ENCODE assay signal across 31 cellular contexts in the genomic region with DNA sequence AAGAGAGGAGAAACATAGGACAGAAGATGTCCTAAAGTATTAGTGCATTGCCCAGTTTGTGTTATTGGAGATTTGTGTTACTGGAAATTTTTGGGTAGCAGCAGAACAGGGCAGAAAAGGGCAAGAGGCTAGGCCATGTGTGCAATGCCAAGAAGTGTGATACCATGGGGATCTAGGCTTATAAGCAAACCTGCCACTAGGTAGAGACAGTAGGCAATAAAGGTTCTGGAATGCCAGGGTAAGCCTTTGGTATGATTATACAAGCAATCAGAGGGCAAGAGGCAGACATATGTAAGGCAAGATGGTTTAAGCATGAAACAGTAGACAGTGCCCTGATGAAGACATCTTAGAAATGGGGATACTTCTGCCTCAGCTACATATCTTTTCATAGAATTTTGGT. TPM values are rescaled to one million over a fixed set of nuclear protein-coding genes. Genes with fewer than 3 reads are reported as not detected.
A peak's percentile ranks its signal among the peaks of the same experiment; 100 is the strongest.
DNase-seq lines count a peak whose midpoint lies in the region; ATAC-seq and TF ChIP-seq lines count a peak whose summit lies in the region.
"Had no signal": no experiment of that assay in that cellular context is flagged by ENCODE, and none has a peak within 500 bp of the region (broad histone marks: within the 10 kb centered on the region; RNA-seq: fewer than 3 reads in every experiment).

No MANE protein-coding gene starts in this region.

- peak; percentile 75 for ATAC-seq in Right ventricle myocardium superior (ENCODE audit: poor library complexity)
- no peak for ATAC-seq in left cardiac atrium
- peak; percentile 51 for ATAC-seq in mucosa of descending colon
- ATAC-seq in GM21526 (IDR thresholded peaks at IDR 0.05; ENCODE audit: low FRiP score, unreplicated experiment) = no peak
- ATAC-seq: activated CD4-positive, alpha-beta T cell treated with anti-CD3 and anti-CD28 coated beads for 36 hours; gastroesophageal sphincter had no signal

- H3K27me3 Mint-ChIP-seq in endodermal cell (ENCODE audit: insufficient read depth) = no peaks in the 10 kb centered on the region
- H3K27me3 Mint-ChIP-seq: activated CD4-positive, alpha-beta T cell treated with anti-CD3 and anti-CD28 coated beads for 36 hours; activated T-cell treated with anti-CD3 and anti-CD28 coated beads, Interleukin-2, amount 50 U/mL, for 24 hours; naive B cell had no signal

- peaks cover 10% of the 10 kb centered on the region for H3K4me1 Mint-ChIP-seq in endodermal cell

- H3K27me3 ChIP-seq in Loucy (ENCODE audit: insufficient read depth, low read length, poor library complexity, severe bottlenecking) (no peaks in the 10 kb centered on the region), endodermal cell (ENCODE audit: control insufficient read depth, insufficient read depth, low read length, poor library complexity, severe bottlenecking) (no peaks in the 10 kb centered on the region), WERI-Rb-1 (ENCODE audit: insufficient read depth, low read depth, severe bottlenecking) (no peaks in the 10 kb centered on the region)
- H3K27me3 ChIP-seq: adrenal gland, brain microvascular endothelial cell, esophagus squamous epithelium, gastroesophageal sphincter had no signal

- no peak overlapping the region for H3K27ac Mint-ChIP-seq in endodermal cell
- H3K27ac Mint-ChIP-seq: activated CD4-positive, alpha-beta T cell treated with anti-CD3 and anti-CD28 coated beads for 36 hours; activated T-cell treated with anti-CD3 and anti-CD28 coated beads, Interleukin-2, amount 50 U/mL, for 24 hours; naive B cell had no signal

- DNase-seq in Right ventricle myocardium superior = no peak
- DNase-seq in left cardiac atrium = no peak
- no peak for DNase-seq in endodermal cell
- DNase-seq in mucosa of descending colon = no peak
- DNase-seq in WERI-Rb-1 = no peak
- no peak for DNase-seq in activated gamma-delta T cell (lab: John Stamatoyannopoulos, UW)
- DNase-seq: activated CD4-positive, alpha-beta T cell treated with anti-CD3 and anti-CD28 coated beads for 36 hours; activated T-cell treated with anti-CD3 and anti-CD28 coated beads, Interleukin-2, amount 50 U/mL, for 24 hours; adrenal gland; brain microvascular endothelial cell; Calu3; cortex of kidney; esophagus squamous epithelium; GOT3; kidney; mesenchymal stem cell; naive B cell; NCI-H1092; NCI-H187 treated with DMSO at 0.1 percent for 48 hours; NCI-H226; NCI-H774; SIG-M5; stimulated activated CD4-positive, alpha-beta T cell treated with anti-CD3 and anti-CD28 coated beads, Interleukin-1b, Interleukin-23, amount 100 ng/mL, for 48 hours; T-helper 1 cell; trophoblast cell had no signal

- no peak overlapping the region for H3K4me3 Mint-ChIP-seq in endodermal cell
- H3K4me3 Mint-ChIP-seq: activated CD4-positive, alpha-beta T cell treated with anti-CD3 and anti-CD28 coated beads for 36 hours; activated T-cell treated with anti-CD3 and anti-CD28 coated beads, Interleukin-2, amount 50 U/mL, for 24 hours; naive B cell had no signal

- peak; percentile 46 for TF ChIP-seq CTCF in Loucy (conservative IDR thresholded peaks at IDR 0.05; ENCODE audit: low read length)
- TF ChIP-seq CTCF in endodermal cell (conservative IDR thresholded peaks at IDR 0.05) = peak; percentile 45
- no peak for TF ChIP-seq CTCF in mucosa of descending colon (IDR thresholded peaks at IDR 0.05)
- TF ChIP-seq CTCF in WERI-Rb-1 (IDR thresholded peaks at IDR 0.05; ENCODE audit: low read depth, low read length) = no peak

- no peaks in the 10 kb centered on the region for H3F3A ChIP-seq in Loucy (ENCODE audit: low read depth)

- no peaks in the 10 kb centered on the region for H3K36me3 Mint-ChIP-seq in endodermal cell (ENCODE audit: low read depth)

- H3K9me3 ChIP-seq in Loucy (ENCODE audit: insufficient read depth, low read depth, low read length) (no peaks in the 10 kb centered on the region), endodermal cell (ENCODE audit: control insufficient read depth, low read length) (no peaks in the 10 kb centered on the region), mucosa of descending colon (no peaks in the 10 kb centered on the region), WERI-Rb-1 (ENCODE audit: severe bottlenecking) (no peaks in the 10 kb centered on the region)
- H3K9me3 ChIP-seq: adrenal gland had no signal

- no peaks in the 10 kb centered on the region for H3K79me2 ChIP-seq in Loucy (ENCODE audit: insufficient read depth, low read length)

- no peaks in the 10 kb centered on the region for H3K9me3 Mint-ChIP-seq in endodermal cell

- no peak overlapping the region for H3K4me2 ChIP-seq in Loucy (ENCODE audit: low read depth, low read length, poor library complexity, severe bottlenecking)
- H3K4me2 ChIP-seq: KMS-11 had no signal

- intact Hi-C loops in Right ventricle myocardium superior (cut with DNase I) = no loop called here
- intact Hi-C loops in left cardiac atrium (cut with DNase I) = no loop called here
- intact Hi-C loops in mucosa of descending colon (cut with DNase I, micrococcal nuclease) = no loop called here

- H3K4me3 ChIP-seq in Loucy (ENCODE audit: low read length, poor library complexity, severe bottlenecking) (no peak overlapping the region), endodermal cell (ENCODE audit: low read length) (no peak overlapping the region), mucosa of descending colon (no peak overlapping the region), WERI-Rb-1 (ENCODE audit: low read depth, low read length) (no peak overlapping the region)
- H3K4me3 ChIP-seq: adrenal gland, esophagus squamous epithelium, gastroesophageal sphincter, skin epidermis had no signal

- H3K9me2 ChIP-seq in Loucy (replicated peaks; ENCODE audit: low read depth, low read length) = no peaks in the 10 kb centered on the region

- no peaks in the 10 kb centered on the region for H3K4me1 ChIP-seq in Loucy (ENCODE audit: insufficient read depth, low read length, poor library complexity, severe bottlenecking)
- H3K4me1 ChIP-seq in endodermal cell (ENCODE audit: control insufficient read depth, insufficient read depth, low read length) = no peaks in the 10 kb centered on the region
- H3K4me1 ChIP-seq in mucosa of descending colon (ENCODE audit: low read depth) = no peaks in the 10 kb centered on the region
- H3K4me1 ChIP-seq: adrenal gland had no signal

- H3K27ac ChIP-seq in endodermal cell (ENCODE audit: low read depth, low read length) (no peak overlapping the region), WERI-Rb-1 (no peak overlapping the region)
- H3K27ac ChIP-seq: adrenal gland, brain microvascular endothelial cell, C4-2B, esophagus squamous epithelium, gastroesophageal sphincter, KMS-11, skin epidermis had no signal

- H3K36me3 ChIP-seq in Loucy (ENCODE audit: insufficient read depth, low read length) (no peaks in the 10 kb centered on the region), endodermal cell (ENCODE audit: control insufficient read depth, insufficient read depth, low read length) (no peaks in the 10 kb centered on the region), mucosa of descending colon (ENCODE audit: low read depth) (no peaks in the 10 kb centered on the region), WERI-Rb-1 (no peaks in the 10 kb centered on the region)
- H3K36me3 ChIP-seq: adrenal gland, brain microvascular endothelial cell, esophagus squamous epithelium, gastroesophageal sphincter had no signal

- no peak overlapping the region for H2AFZ ChIP-seq in Loucy (ENCODE audit: low read length)

- H3K9ac ChIP-seq in Loucy (ENCODE audit: low read depth, low read length, poor library complexity, severe bottlenecking) (no peak overlapping the region), endodermal cell (ENCODE audit: extremely low read depth, low read length, poor library complexity, severe bottlenecking) (no peak overlapping the region)
- H3K9ac ChIP-seq: KMS-11 had no signal

- no peaks in the 10 kb centered on the region for H4K20me1 ChIP-seq in Loucy (ENCODE audit: insufficient read depth, low read length, poor library complexity, severe bottlenecking)

RNA-seq across cellular contexts. Expression of gene CERS6, which starts 12.3 kb away (rescaled TPM):
- total RNA-seq in Right ventricle myocardium superior (66.7 TPM), left cardiac atrium (10 to 100 TPM; 44.7 to 47.0 TPM), endodermal cell (10 to 100 TPM; 41.3 to 52.0 TPM), mucosa of descending colon (10 to 100 TPM; 27.4 to 67.2 (median 65.0) TPM)
- 31.7 TPM for polyA plus RNA-seq in endodermal cell (2013, experiment 1 of 2)
- polyA plus RNA-seq in endodermal cell (2013, experiment 2 of 2) = 31.6 TPM

Comparison
In these comparisons a context has a peak if more than half of its experiments do, and no peak if none do; other contexts are left out.
1. ATAC-seq: peak in Right ventricle myocardium superior (single experiment) and mucosa of descending colon (single experiment); none in left cardiac atrium (0 of 2) and GM21526 (single experiment).
2. CTCF ChIP-seq: peak in Loucy (single experiment) and endodermal cell (single experiment); none in mucosa of descending colon (single experiment) and WERI-Rb-1 (single experiment).